In the genomic region with DNA sequence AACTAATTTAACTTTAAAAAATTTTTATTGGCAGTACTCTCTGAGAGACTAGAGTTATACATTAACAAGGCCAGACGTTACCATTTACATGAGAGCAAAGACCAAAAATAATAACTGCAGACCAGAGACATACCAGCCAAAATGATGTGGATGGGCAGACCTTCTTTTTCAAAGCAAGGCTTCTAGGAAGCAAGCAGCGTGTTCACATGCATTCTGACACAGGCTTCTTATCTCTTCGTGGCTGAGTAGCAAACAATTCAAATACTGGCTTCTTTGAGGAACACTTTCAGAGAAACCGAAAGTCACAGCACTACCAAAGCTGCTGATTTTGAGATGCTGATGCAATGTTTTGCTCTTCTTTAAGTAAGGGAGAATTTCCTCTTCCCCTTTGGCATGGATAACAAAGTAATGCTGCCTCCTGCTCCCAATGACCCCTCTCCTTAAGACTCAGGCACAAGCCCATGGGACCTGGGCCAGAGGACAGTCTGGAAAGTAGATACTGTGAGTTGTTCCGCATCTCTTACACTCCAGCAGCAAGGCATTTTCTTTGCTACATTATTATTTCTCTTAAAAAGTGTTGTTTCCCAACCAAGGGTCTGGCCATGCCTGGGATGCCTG, we compare ENCODE assay signal across 10 cellular contexts.
A peak's percentile ranks its signal among the peaks of the same experiment; 100 is the strongest.
DNase-seq lines count a peak whose midpoint lies in the region; ATAC-seq and TF ChIP-seq lines count a peak whose summit lies in the region.
"Had no signal": no experiment of that assay in that cellular context is flagged by ENCODE, and none has a peak within 500 bp of the region (broad histone marks: within the 10 kb centered on the region; RNA-seq: fewer than 3 reads in every experiment).

No MANE protein-coding gene starts in this region.

- 82% methylated on average over 5 of the region's 5 CpGs for WGBS in SK-N-SH (ENCODE audit: low lambda C conversion rate)

- H3K4me3 Mint-ChIP-seq in activated CD4-positive, alpha-beta memory T cell treated with anti-CD3 and anti-CD28 coated beads for 36 hours = peak overlapping the region; percentile 24
- H3K4me3 Mint-ChIP-seq: CD4-positive, alpha-beta memory T cell had no signal

- no peak overlapping the region for H3K4me2 ChIP-seq in SK-N-SH

- ATAC-seq in GM21723 (IDR thresholded peaks at IDR 0.05; ENCODE audit: unreplicated experiment) (peak; percentile 66), left lobe of liver (peak; percentile 31), gastrocnemius medialis (no peak), HG02571 (IDR thresholded peaks at IDR 0.05; ENCODE audit: unreplicated experiment) (no peak)

- H3K27me3 Mint-ChIP-seq in activated CD4-positive, alpha-beta memory T cell treated with anti-CD3 and anti-CD28 coated beads for 36 hours = no peaks in the 10 kb centered on the region

- H3K27ac Mint-ChIP-seq in activated CD4-positive, alpha-beta memory T cell treated with anti-CD3 and anti-CD28 coated beads for 36 hours = peak overlapping the region; percentile 38
- H3K27ac Mint-ChIP-seq: CD4-positive, alpha-beta memory T cell had no signal

- H4K20me1 ChIP-seq in SK-N-SH (ENCODE audit: insufficient read depth) = no peaks in the 10 kb centered on the region

- no peak for DNase-seq in activated CD4-positive, alpha-beta memory T cell treated with anti-CD3 and anti-CD28 coated beads for 36 hours
- no peak for DNase-seq in left lobe of liver (ENCODE audit: low spot score)
- DNase-seq in gastrocnemius medialis = no peak
- no peak for DNase-seq in SK-N-SH
- DNase-seq in activated T-cell treated with anti-CD3 and anti-CD28 coated beads, Interleukin-2, amount 50 U/mL, for 48 hours = no peak
- DNase-seq: CD4-positive, alpha-beta memory T cell; SW 1271 had no signal

- no peak for TF ChIP-seq CTCF in gastrocnemius medialis (IDR thresholded peaks at IDR 0.05 in 4 of 5, conservative IDR thresholded peaks at IDR 0.05 in 1 of 5)
- TF ChIP-seq CTCF in SK-N-SH (IDR thresholded peaks at IDR 0.05) = no peak

- H3K36me3 Mint-ChIP-seq in activated CD4-positive, alpha-beta memory T cell treated with anti-CD3 and anti-CD28 coated beads for 36 hours = no peaks in the 10 kb centered on the region
- H3K36me3 Mint-ChIP-seq: CD4-positive, alpha-beta memory T cell had no signal

- H3K9me3 ChIP-seq in gastrocnemius medialis (no peaks in the 10 kb centered on the region), SK-N-SH (no peaks in the 10 kb centered on the region)

- in situ Hi-C loops in gastrocnemius medialis (cut with MboI; ENCODE audit: low sequenced_read_pairs in 4 of 4) = no loop called here

- CTCF ChIA-PET in activated CD4-positive, alpha-beta memory T cell treated with anti-CD3 and anti-CD28 coated beads for 36 hours (lab: Charles Lee) = no interaction called here
- CTCF ChIA-PET in SK-N-SH (lab: Yijun Ruan, JAX) = interaction anchor here (1.4 to 1.5 kb wide), 2 partner anchors 8 to 14 kb away, joined by 4 to 6 read pairs; no protein-coding TSS in a partner anchor

- H3K4me3 ChIP-seq in ACC112 (ENCODE audit: low read depth, low read length) (no peak overlapping the region), gastrocnemius medialis (no peak overlapping the region), SK-N-SH (ENCODE audit: low read depth in 2 of 2, low read length in 1 of 2) (no peak overlapping the region)

- H3K36me3 ChIP-seq in ACC112 (ENCODE audit: insufficient read depth, low read length) (no peaks in the 10 kb centered on the region), gastrocnemius medialis (no peaks in the 10 kb centered on the region), SK-N-SH (replicated peaks in 1 of 2; ENCODE audit: control insufficient read depth in 1 of 2, insufficient read depth in 2 of 2, low read length in 1 of 2) (no peaks in the 10 kb centered on the region)

- H3K27ac ChIP-seq in ACC112 (ENCODE audit: low read depth, low read length) (peak overlapping the region; percentile 34; the same call in 1 of the 2 replicates), gastrocnemius medialis (peak overlapping the region in 2 of 4 donors; percentile 28 to 44), SK-N-SH (ENCODE audit: low read depth in 2 of 2, low read length in 1 of 2) (no peak overlapping the region)

- no peak overlapping the region for H2AFZ ChIP-seq in ACC112 (ENCODE audit: low read length, unreplicated experiment)
- no peak overlapping the region for H2AFZ ChIP-seq in SK-N-SH (ENCODE audit: low read depth)

- peaks cover 37% of the 10 kb centered on the region for H3K4me1 ChIP-seq in ACC112 (ENCODE audit: control insufficient read depth, insufficient read depth, low read length, unreplicated experiment)
- peaks cover 0 to 27% of the 10 kb centered on the region in 2 donors for H3K4me1 ChIP-seq in gastrocnemius medialis
- H3K4me1 ChIP-seq in SK-N-SH (ENCODE audit: control insufficient read depth in 1 of 2, insufficient read depth in 2 of 2, low read depth in 1 of 2, low read length in 1 of 2) = peaks cover 1 to 11% of the 10 kb centered on the region in 2 experiments; a peak in 2 of 4 replicates

- intact Hi-C loops in activated CD4-positive, alpha-beta memory T cell treated with anti-CD3 and anti-CD28 coated beads for 36 hours (cut with micrococcal nuclease) = no loop called here
- intact Hi-C loops in gastrocnemius medialis (cut with DNase I; ENCODE audit: low total_unique reads) = no loop called here

- TF ChIP-seq RAD21 in SK-N-SH (IDR thresholded peaks at IDR 0.05; ENCODE audit: low read length) = no peak

- no peak for TF ChIP-seq POLR2A in gastrocnemius medialis (IDR thresholded peaks at IDR 0.05)

- peaks cover 5% of the 10 kb centered on the region for H3K4me1 Mint-ChIP-seq in activated CD4-positive, alpha-beta memory T cell treated with anti-CD3 and anti-CD28 coated beads for 36 hours (ENCODE audit: low read depth)

- peaks cover 8% of the 10 kb centered on the region for H3F3A ChIP-seq in SK-N-SH (replicated peaks; ENCODE audit: insufficient read depth)

- no peaks in the 10 kb centered on the region for H3K9me2 ChIP-seq in SK-N-SH

- no peaks in the 10 kb centered on the region for H3K9me3 Mint-ChIP-seq in activated CD4-positive, alpha-beta memory T cell treated with anti-CD3 and anti-CD28 coated beads for 36 hours
- H3K9me3 Mint-ChIP-seq: CD4-positive, alpha-beta memory T cell had no signal

- no peak for TF ChIP-seq EP300 in SK-N-SH (IDR thresholded peaks at IDR 0.05; ENCODE audit: borderline replicate concordance in 1 of 2, low read depth in 1 of 2, low read length in 1 of 2)

- POLR2A ChIA-PET in activated CD4-positive, alpha-beta memory T cell treated with anti-CD3 and anti-CD28 coated beads for 36 hours (lab: Charles Lee) = no interaction called here
- POLR2A ChIA-PET in SK-N-SH (lab: Yijun Ruan, JAX) = no interaction called here

- H3K9ac ChIP-seq in SK-N-SH = no peak overlapping the region

- no peaks in the 10 kb centered on the region for H3K27me3 ChIP-seq in ACC112 (ENCODE audit: insufficient read depth, low read length)
- H3K27me3 ChIP-seq in gastrocnemius medialis = no peaks in the 10 kb centered on the region
- H3K27me3 ChIP-seq in SK-N-SH (ENCODE audit: insufficient read depth) = no peaks in the 10 kb centered on the region

- H3K79me2 ChIP-seq in ACC112 (ENCODE audit: control insufficient read depth, insufficient read depth, low read length, unreplicated experiment) (no peaks in the 10 kb centered on the region), SK-N-SH (ENCODE audit: insufficient read depth) (no peaks in the 10 kb centered on the region)

TF ChIP-seq in SK-N-SH, 30 proteins besides CTCF, POLR2A, EP300 and RAD21 (continues in another document):
- TF ChIP-seq, protein P1, sequence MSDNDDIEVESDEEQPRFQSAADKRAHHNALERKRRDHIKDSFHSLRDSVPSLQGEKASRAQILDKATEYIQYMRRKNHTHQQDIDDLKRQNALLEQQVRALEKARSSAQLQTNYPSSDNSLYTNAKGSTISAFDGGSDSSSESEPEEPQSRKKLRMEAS (IDR thresholded peaks at IDR 0.05; ENCODE audit: low read depth) = no peak
- TF ChIP-seq NRF1 (IDR thresholded peaks at IDR 0.05; ENCODE audit: low read depth, low read length) = no peak
- TF ChIP-seq RXRA (IDR thresholded peaks at IDR 0.05; ENCODE audit: borderline replicate concordance, low read depth) = no peak
- TF ChIP-seq YY1 (IDR thresholded peaks at IDR 0.05; ENCODE audit: low read depth) = no peak
- TF ChIP-seq MEF2A (IDR thresholded peaks at IDR 0.05; ENCODE audit: borderline replicate concordance, low read depth) = no peak
- TF ChIP-seq NFIC (IDR thresholded peaks at IDR 0.05; ENCODE audit: borderline replicate concordance) = no peak
- no peak for TF ChIP-seq TAF1 (IDR thresholded peaks at IDR 0.05; ENCODE audit: borderline replicate concordance, low read depth, low read length)
- TF ChIP-seq, protein P2, sequence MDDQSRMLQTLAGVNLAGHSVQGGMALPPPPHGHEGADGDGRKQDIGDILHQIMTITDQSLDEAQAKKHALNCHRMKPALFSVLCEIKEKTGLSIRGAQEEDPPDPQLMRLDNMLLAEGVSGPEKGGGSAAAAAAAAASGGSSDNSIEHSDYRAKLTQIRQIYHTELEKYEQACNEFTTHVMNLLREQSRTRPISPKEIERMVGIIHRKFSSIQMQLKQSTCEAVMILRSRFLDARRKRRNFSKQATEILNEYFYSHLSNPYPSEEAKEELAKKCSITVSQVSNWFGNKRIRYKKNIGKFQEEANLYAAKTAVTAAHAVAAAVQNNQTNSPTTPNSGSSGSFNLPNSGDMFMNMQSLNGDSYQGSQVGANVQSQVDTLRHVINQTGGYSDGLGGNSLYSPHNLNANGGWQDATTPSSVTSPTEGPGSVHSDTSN (IDR thresholded peaks at IDR 0.05) = no peak
- no peak for TF ChIP-seq RCOR1 (IDR thresholded peaks at IDR 0.05; ENCODE audit: low read length)
- TF ChIP-seq TCF12 (IDR thresholded peaks at IDR 0.05) = no peak
- no peak for TF ChIP-seq GABPA (IDR thresholded peaks at IDR 0.05; ENCODE audit: low read depth)

Comparison
In these comparisons a context has a peak if more than half of its experiments do, and no peak if none do; other contexts are left out.
1. ATAC-seq: peak in GM21723 (single experiment) and left lobe of liver (single experiment); none in gastrocnemius medialis (0 of 2) and HG02571 (single experiment).